In genomic region chr5:41695920-41696582, GRCh38 we compare ENCODE assay signal across 8 cellular contexts.
A peak's percentile ranks its signal among the peaks of the same experiment; 100 is the strongest.
DNase-seq lines count a peak whose midpoint lies in the region; ATAC-seq and TF ChIP-seq lines count a peak whose summit lies in the region.

No MANE protein-coding gene starts in this region.

- no peaks in the 10 kb centered on the region for H3K36me3 ChIP-seq in GM06990 (ENCODE audit: control insufficient read depth, insufficient read depth, low read length)

- TF ChIP-seq CTCF in GM06990 (IDR thresholded peaks at IDR 0.05; ENCODE audit: insufficient read depth, low read length, poor library complexity, severe bottlenecking): peak; percentile 58
- TF ChIP-seq CTCF in fibroblast of mammary gland (conservative IDR thresholded peaks at IDR 0.05; ENCODE audit: control insufficient read depth, insufficient read depth, low read depth, low read length): peak; percentile 37

- H3K27me3 ChIP-seq in GM06990 (replicated peaks; ENCODE audit: control insufficient read depth, insufficient read depth, low read length): no peaks in the 10 kb centered on the region

- no peak for DNase-seq in GM06990 (ENCODE audit: extremely low read depth, insufficient read length)
- peak; percentile 8 for DNase-seq in KBM-7
- peak; percentile 17 for DNase-seq in fibroblast of mammary gland (ENCODE audit: low read depth)
- no peak for DNase-seq in substantia nigra (lab: John Stamatoyannopoulos, UW)
- no peak for DNase-seq in sciatic nerve (ENCODE audit: low spot score)
- DNase-seq in superior temporal gyrus (ENCODE audit: extremely low spot score): no peak
- DNase-seq in activated naive CD4-positive, alpha-beta T cell (lab: John Stamatoyannopoulos, UW): no peak

- intact Hi-C loops in sciatic nerve (cut with DNase I): no loop called here

- ATAC-seq in GM19467 (IDR thresholded peaks at IDR 0.05; ENCODE audit: unreplicated experiment) (peak; percentile 76), sciatic nerve (no peak)

- H3K4me3 ChIP-seq in GM06990 (replicated peaks; ENCODE audit: low read depth, low read length): no peak overlapping the region
- H3K4me3 ChIP-seq in fibroblast of mammary gland (ENCODE audit: control insufficient read depth, low read depth, low read length): no peak overlapping the region

- in situ Hi-C loops in KBM-7 (cut with MboI; ENCODE audit: low pct_unique_long_range_greater_than_20kb, low sequenced_read_pairs): no loop called here

- H3K27ac ChIP-seq in substantia nigra (ENCODE audit: low read depth, low read length, poor library complexity, severe bottlenecking): no peak overlapping the region

Comparison
In these comparisons a context has a peak if more than half of its experiments do, and no peak if none do; other contexts are left out.
1. DNase-seq: peak in KBM-7 (single experiment) and fibroblast of mammary gland (single experiment); none in GM06990 (single experiment), substantia nigra (0 of 49), sciatic nerve (single experiment), superior temporal gyrus (single experiment) and activated naive CD4-positive, alpha-beta T cell (0 of 4).